ENCODE assay signal across 25 cellular contexts in the genomic region with DNA sequence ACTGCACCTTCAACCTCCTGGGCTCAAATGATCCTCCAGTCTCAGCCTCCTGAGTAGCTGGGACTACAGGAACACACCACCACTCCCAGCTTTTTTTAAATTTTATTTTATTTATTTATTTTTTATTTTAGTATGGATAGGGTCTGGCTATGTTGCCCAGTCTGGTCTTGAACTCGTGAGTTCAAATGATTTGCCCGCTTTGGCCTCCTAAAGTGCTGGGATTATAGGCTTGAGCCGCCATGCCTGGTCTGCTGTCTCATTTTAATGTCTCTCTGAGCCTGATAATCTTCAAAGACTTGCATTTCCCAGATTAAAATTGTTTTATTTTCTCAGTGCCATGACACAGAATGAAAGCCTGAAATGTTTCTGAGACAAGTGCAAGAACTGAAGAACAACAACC. TPM values are rescaled to one million over a fixed set of nuclear protein-coding genes. Genes with fewer than 3 reads are reported as not detected.
"Had no signal": no experiment of that assay in that cellular context is flagged by ENCODE, and none has a peak within 500 bp of the region (broad histone marks: within the 10 kb centered on the region; RNA-seq: fewer than 3 reads in every experiment).

No MANE protein-coding gene starts in this region.

- H3K9me3 ChIP-seq: SK-N-SH had no signal

- DNase-seq: IMR-90, Kasumi-1, MM.1S, NCI-H1092 treated with DMSO at 0.1 percent for 48 hours, NCI-H1436, NCI-H187, NCI-H2029, NCI-H2081 treated with DMSO at 0.1 percent for 48 hours, NCI-H2171, NCI-H226, NCI-H446, NCI-H510A, NCI-H524 treated with DMSO at 0.1 percent for 48 hours, NCI-H69, NCI-H774, Right ventricle myocardium superior, RPMI8226, SIG-M5, SK-N-SH, SW 1271 had no signal

- FAIRE-seq: RCC 7860 had no signal

- H3K27ac ChIP-seq: KMS-11 had no signal

- H3K9ac ChIP-seq: KMS-11, SK-N-SH had no signal

- H3K4me2 ChIP-seq: KMS-11, SK-N-SH had no signal

RNA-seq across cellular contexts. Expression of a gene that starts 1.2 kb away (rescaled TPM):
- total RNA-seq: HT-29, IMR-90, M059J, Right ventricle myocardium superior, SK-MEL-5 had no signal

RNA-seq across cellular contexts. Expression of a gene that starts 21.7 kb away (rescaled TPM):
- total RNA-seq: Right ventricle myocardium superior had no signal

RNA-seq across cellular contexts. Expression of a gene that starts 46.3 kb away (rescaled TPM):
- total RNA-seq: SK-MEL-5 had no signal
